Comparison of ENCODE assay signal across 18 cellular contexts in genomic region chr13:28022848-28023518, GRCh38. TPM values are rescaled to one million over a fixed set of nuclear protein-coding genes. Genes with fewer than 3 reads are reported as not detected.
DNase-seq lines count a peak whose midpoint lies in the region; ATAC-seq and TF ChIP-seq lines count a peak whose summit lies in the region.
"Had no signal": no experiment of that assay in that cellular context is flagged by ENCODE, and none has a peak within 500 bp of the region (broad histone marks: within the 10 kb centered on the region; RNA-seq: fewer than 3 reads in every experiment).

No MANE protein-coding gene starts in this region.

- H3K4me1 ChIP-seq in left ventricle myocardium inferior (peaks cover 8% of the 10 kb centered on the region), thyroid gland (peaks cover 11 to 18% of the 10 kb centered on the region in 2 donors)

- POLR2A ChIA-PET in naive thymus-derived CD8-positive, alpha-beta T cell (lab: Charles Lee): no interaction called here

- no peak overlapping the region for H3K27ac Mint-ChIP-seq in naive thymus-derived CD8-positive, alpha-beta T cell
- H3K27ac Mint-ChIP-seq: T-helper 1 cell treated with Interleukin-12 subunit alpha and Interleukin-12 subunit beta and Interleukin-4 antibody, amounts not matched to agents 30 μg/mL and 1 μg/mL, for 36 hours had no signal

- intact Hi-C loops in Right ventricle myocardium superior (cut with DNase I): no loop called here
- intact Hi-C loops in left ventricle myocardium inferior (cut with micrococcal nuclease): no loop called here
- intact Hi-C loops in thyroid gland (cut with DNase I): no loop called here

- H3K4me1 Mint-ChIP-seq in naive thymus-derived CD8-positive, alpha-beta T cell: peaks cover 6 to 10% (median 7%) of the 10 kb centered on the region in 4 donors

- no peak overlapping the region for H3K4me3 ChIP-seq in left ventricle myocardium inferior
- no peak overlapping the region for H3K4me3 ChIP-seq in thyroid gland (replicated peaks in 1 of 3)
- H3K4me3 ChIP-seq: spleen, tibial nerve had no signal

- no peak for TF ChIP-seq CTCF in left ventricle myocardium inferior (IDR thresholded peaks at IDR 0.05; ENCODE audit: borderline replicate concordance)
- TF ChIP-seq CTCF in thyroid gland (IDR thresholded peaks at IDR 0.05): no peak

- no peaks in the 10 kb centered on the region for H3K36me3 Mint-ChIP-seq in naive thymus-derived CD8-positive, alpha-beta T cell
- H3K36me3 Mint-ChIP-seq: naive B cell had no signal

- H3K27me3 ChIP-seq in left ventricle myocardium inferior (ENCODE audit: low read depth) (peaks cover 37% of the 10 kb centered on the region), thyroid gland (no peaks in the 10 kb centered on the region)
- H3K27me3 ChIP-seq: spleen, tibial nerve had no signal

- DNase-seq in Right ventricle myocardium superior: peak; percentile 48
- DNase-seq in left ventricle myocardium inferior: no peak
- peak; percentile 24 for DNase-seq in astrocyte of the hippocampus (ENCODE audit: low read depth, low spot score)
- DNase-seq in kidney tubule cell (ENCODE audit: low spot score): peak; percentile 20
- peak; percentile 37 to 50 for DNase-seq in thyroid gland
- DNase-seq in NCI-H2227 treated with DMSO at 0.1 percent for 48 hours (lab: John Stamatoyannopoulos, UW): no peak
- DNase-seq in mucosa of gallbladder (ENCODE audit: low spot score): no peak
- DNase-seq in naive thymus-derived CD8-positive, alpha-beta T cell: no peak
- DNase-seq: activated CD4-positive, alpha-beta T cell treated with anti-CD3 and anti-CD28 coated beads, Interleukin-2, amount 50 U/mL, for 1 hour; caudate nucleus; GOT3; naive B cell; NCI-H1436; spleen had no signal

- no peak overlapping the region for H3K27ac ChIP-seq in left ventricle myocardium inferior (replicated peaks)
- H3K27ac ChIP-seq in thyroid gland: peak overlapping the region in 1 of 3 donors; percentile 14
- H3K27ac ChIP-seq: spleen, tibial nerve had no signal

- H3K4me3 Mint-ChIP-seq in naive thymus-derived CD8-positive, alpha-beta T cell: no peak overlapping the region
- H3K4me3 Mint-ChIP-seq: naive B cell; T-helper 1 cell treated with Interleukin-12 subunit alpha and Interleukin-12 subunit beta and Interleukin-4 antibody, amounts not matched to agents 30 μg/mL and 1 μg/mL, for 36 hours had no signal

- H3K9me3 Mint-ChIP-seq in naive thymus-derived CD8-positive, alpha-beta T cell: no peaks in the 10 kb centered on the region
- H3K9me3 Mint-ChIP-seq: naive B cell; T-helper 1 cell treated with Interleukin-12 subunit alpha and Interleukin-12 subunit beta and Interleukin-4 antibody, amounts not matched to agents 30 μg/mL and 1 μg/mL, for 36 hours had no signal

- no peak for TF ChIP-seq POLR2A in thyroid gland (IDR thresholded peaks at IDR 0.05)

- 29 to 34% methylated on average over 9 of the region's 9 CpGs for WGBS in thyroid gland, 2 donors

- peaks cover 0 to 17% (median 9%) of the 10 kb centered on the region in 5 donors for H3K27me3 Mint-ChIP-seq in naive thymus-derived CD8-positive, alpha-beta T cell
- H3K27me3 Mint-ChIP-seq: naive B cell had no signal

- H3K36me3 ChIP-seq in left ventricle myocardium inferior (no peaks in the 10 kb centered on the region), thyroid gland (no peaks in the 10 kb centered on the region)
- H3K36me3 ChIP-seq: spleen, tibial nerve had no signal

- H3K9me3 ChIP-seq in left ventricle myocardium inferior (replicated peaks) (no peaks in the 10 kb centered on the region), thyroid gland (no peaks in the 10 kb centered on the region)
- H3K9me3 ChIP-seq: spleen, tibial nerve had no signal

- ATAC-seq in Right ventricle myocardium superior (ENCODE audit: poor library complexity): peak; percentile 56
- ATAC-seq in naive thymus-derived CD8-positive, alpha-beta T cell: no peak
- ATAC-seq: esophagus mucosa had no signal

RNA-seq across cellular contexts. Expression of gene URAD, which starts 34.5 kb away (rescaled TPM):
- not detected for total RNA-seq in Right ventricle myocardium superior
- total RNA-seq in left ventricle myocardium inferior: not detected
- not detected for total RNA-seq in thyroid gland
- not detected for total RNA-seq in mucosa of gallbladder
- total RNA-seq in naive thymus-derived CD8-positive, alpha-beta T cell: not detected
- polyA plus RNA-seq in naive thymus-derived CD8-positive, alpha-beta T cell: not detected
- total RNA-seq: A673, esophagus mucosa, tibial nerve had no signal

RNA-seq across cellular contexts. Expression of gene CDX2, which starts 53.9 kb away (rescaled TPM):
- total RNA-seq in Right ventricle myocardium superior (not detected), left ventricle myocardium inferior (not detected), thyroid gland (not detected), mucosa of gallbladder (0.17 TPM)
- total RNA-seq in naive thymus-derived CD8-positive, alpha-beta T cell: not detected
- not detected for polyA plus RNA-seq in naive thymus-derived CD8-positive, alpha-beta T cell
- total RNA-seq: A673, esophagus mucosa, spleen, tibial nerve had no signal

Comparison
In these comparisons a context has a peak if more than half of its experiments do, and no peak if none do; other contexts are left out.
1. DNase-seq: peak in Right ventricle myocardium superior (single experiment), astrocyte of the hippocampus (single experiment), kidney tubule cell (single experiment) and thyroid gland (2 of 2); none in left ventricle myocardium inferior (single experiment), NCI-H2227 treated with DMSO at 0.1 percent for 48 hours (single experiment), mucosa of gallbladder (single experiment) and naive thymus-derived CD8-positive, alpha-beta T cell (0 of 10).